ENCODE assay signal across 23 cellular contexts in the genomic region with DNA sequence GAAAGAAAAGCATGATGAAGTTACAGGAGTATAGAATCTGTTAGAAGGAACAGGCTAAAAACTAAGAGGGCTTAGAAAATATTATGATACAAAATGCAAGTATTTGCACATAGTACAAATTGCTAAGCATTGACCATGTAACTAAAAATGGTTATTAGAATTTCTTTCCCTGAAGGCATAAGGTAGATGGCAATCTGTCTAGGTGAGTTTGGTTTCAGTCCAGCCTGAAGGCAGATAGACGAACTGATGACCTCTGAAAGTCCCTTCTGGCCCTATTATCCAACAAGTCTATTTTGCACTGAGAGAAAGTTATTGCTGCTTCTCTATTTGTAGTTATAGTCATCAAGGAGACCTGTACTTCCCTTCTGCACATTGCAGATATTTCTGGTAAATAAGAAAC.
"Had no signal": no experiment of that assay in that cellular context is flagged by ENCODE, and none has a peak within 500 bp of the region (broad histone marks: within the 10 kb centered on the region; RNA-seq: fewer than 3 reads in every experiment).

No MANE protein-coding gene starts in this region.

- H3K27me3 Mint-ChIP-seq: progenitor cell of endocrine pancreas; stimulated activated naive B cell treated with anti-CD40 and anti-IgM and Interleukin-4, amounts not matched to agents 10 μg/mL and 1 μg/mL and 100 μg/mL, for 72 hours; stimulated activated naive CD8-positive, alpha-beta T cell treated with anti-CD3 and anti-CD28 coated beads, Interleukin-15, Interleukin-2, amounts not matched to agents 100 ng/mL and 50 ng/mL, for 24 hours had no signal

- H3K27ac Mint-ChIP-seq: natural killer cell; nephron; neural progenitor cell; progenitor cell of endocrine pancreas; stimulated activated effector memory CD8-positive, alpha-beta T cell treated with anti-CD3 and anti-CD28 coated beads, Interleukin-12 subunit alpha, Interleukin-12 subunit beta, amount 100 ng/mL, for 72 hours; stimulated activated naive B cell treated with anti-CD40 and anti-IgM and Interleukin-4, amounts not matched to agents 10 μg/mL and 1 μg/mL and 100 μg/mL, for 72 hours; stimulated activated naive CD8-positive, alpha-beta T cell treated with anti-CD3 and anti-CD28 coated beads, Interleukin-15, Interleukin-2, amounts not matched to agents 100 ng/mL and 50 ng/mL, for 24 hours had no signal

- H3K9me3 Mint-ChIP-seq: nephron; neural progenitor cell; stimulated activated naive B cell treated with anti-CD40 and anti-IgM and Interleukin-4, amounts not matched to agents 10 μg/mL and 1 μg/mL and 100 μg/mL, for 72 hours had no signal

- H3K4me1 Mint-ChIP-seq: natural killer cell; nephron; neural progenitor cell; stimulated activated effector memory CD8-positive, alpha-beta T cell treated with anti-CD3 and anti-CD28 coated beads, Interleukin-12 subunit alpha, Interleukin-12 subunit beta, amount 100 ng/mL, for 72 hours; stimulated activated naive B cell treated with anti-CD40 and anti-IgM and Interleukin-4, amounts not matched to agents 10 μg/mL and 1 μg/mL and 100 μg/mL, for 72 hours had no signal

- ATAC-seq: natural killer cell; psoas muscle; right cardiac atrium; right lobe of liver; stimulated activated effector memory CD8-positive, alpha-beta T cell treated with anti-CD3 and anti-CD28 coated beads, Interleukin-12 subunit alpha, Interleukin-12 subunit beta, amount 100 ng/mL, for 72 hours; stimulated activated naive B cell treated with anti-CD40 and anti-IgM and Interleukin-4, amounts not matched to agents 10 μg/mL and 1 μg/mL and 100 μg/mL, for 72 hours had no signal

- DNase-seq: natural killer cell; occipital lobe; ovary; posterior cingulate gyrus; psoas muscle; right cardiac atrium; right lobe of liver; sigmoid colon; small intestine; stimulated activated CD4-positive, alpha-beta T cell treated with anti-CD3 and anti-CD28 coated beads, Interleukin-15, amount 100 ng/mL, for 24 hours; stimulated activated CD4-positive, alpha-beta T cell treated with anti-CD3 and anti-CD28 coated beads, Interleukin-2, amount 100 ng/mL, for 24 hours; stimulated activated CD4-positive, alpha-beta T cell treated with anti-CD3 and anti-CD28 coated beads, Interleukin-2, amount 100 ng/mL, for 48 hours; stimulated activated CD4-positive, alpha-beta T cell treated with anti-CD3 and anti-CD28 coated beads, Interleukin-4, amount 100 ng/mL, for 24 hours; stimulated activated naive B cell treated with anti-CD40 and anti-IgM and Interleukin-4, amounts not matched to agents 10 μg/mL and 1 μg/mL and 100 μg/mL, for 72 hours; stimulated activated naive CD4-positive, alpha-beta T cell treated with Interleukin-2 at 50 U/mL for 16 hours; stomach; thyroid gland; upper lobe of left lung had no signal

- H3K36me3 Mint-ChIP-seq: natural killer cell; neural progenitor cell; stimulated activated effector memory CD8-positive, alpha-beta T cell treated with anti-CD3 and anti-CD28 coated beads, Interleukin-12 subunit alpha, Interleukin-12 subunit beta, amount 100 ng/mL, for 72 hours; stimulated activated naive B cell treated with anti-CD40 and anti-IgM and Interleukin-4, amounts not matched to agents 10 μg/mL and 1 μg/mL and 100 μg/mL, for 72 hours had no signal

- H3K4me3 Mint-ChIP-seq: natural killer cell; nephron; neural progenitor cell; stimulated activated effector memory CD8-positive, alpha-beta T cell treated with anti-CD3 and anti-CD28 coated beads, Interleukin-12 subunit alpha, Interleukin-12 subunit beta, amount 100 ng/mL, for 72 hours; stimulated activated naive B cell treated with anti-CD40 and anti-IgM and Interleukin-4, amounts not matched to agents 10 μg/mL and 1 μg/mL and 100 μg/mL, for 72 hours; stimulated activated naive CD8-positive, alpha-beta T cell treated with anti-CD3 and anti-CD28 coated beads, Interleukin-15, Interleukin-2, amounts not matched to agents 100 ng/mL and 50 ng/mL, for 24 hours had no signal
